In genomic region chr2:88350641-88351601, GRCh38 we compare ENCODE assay signal across 1 cellular context.
A peak's percentile ranks its signal among the peaks of the same experiment; 100 is the strongest.
TF ChIP-seq lines count a peak whose summit lies in the region.

No MANE protein-coding gene starts in this region.

TF ChIP-seq in K562, 482 proteins besides CTCF, POLR2A, EP300 and RAD21 (continued from another document):
- no peak for TF ChIP-seq IRF1 (CRISPR knock-in tag; IDR thresholded peaks at IDR 0.05; ENCODE audit: borderline replicate concordance)
- TF ChIP-seq ZNF780A (CRISPR knock-in tag; IDR thresholded peaks at IDR 0.05) = no peak
- TF ChIP-seq BACH1 (tag; IDR thresholded peaks at IDR 0.05) = no peak
- TF ChIP-seq CHD4 (IDR thresholded peaks at IDR 0.05; ENCODE audit: insufficient read depth, insufficient replicate concordance, low read depth, low read length, poor library complexity, severe bottlenecking) = no peak
- TF ChIP-seq CBX3 (IDR thresholded peaks at IDR 0.05; ENCODE audit: borderline replicate concordance in 1 of 2, low read length in 2 of 2) = peak in 1 of 2 experiments; percentile 58; a peak in 1 of 3 replicates
